In the genomic region with DNA sequence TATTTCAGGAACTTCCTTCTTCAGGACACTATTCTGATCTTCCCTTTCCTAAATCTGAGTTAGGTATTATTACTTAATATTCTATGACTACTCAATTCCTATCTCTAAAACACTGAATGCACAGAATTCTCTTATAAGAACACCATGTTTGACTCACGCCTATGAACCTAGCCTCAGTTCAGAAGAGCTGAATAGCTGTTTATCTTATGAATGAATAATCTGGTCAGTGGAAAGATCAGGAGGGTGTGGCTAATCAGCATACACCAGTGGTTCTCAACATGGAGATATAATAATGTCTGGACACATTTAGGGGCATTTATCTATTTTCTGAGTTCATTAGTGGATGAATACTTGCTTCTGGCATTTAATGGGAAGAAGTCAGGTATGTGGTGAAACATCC, we compare ENCODE assay signal across 26 cellular contexts. TPM values are rescaled to one million over a fixed set of nuclear protein-coding genes. Genes with fewer than 3 reads are reported as not detected.
DNase-seq lines count a peak whose midpoint lies in the region; ATAC-seq, FAIRE-seq and TF ChIP-seq lines count a peak whose summit lies in the region.
"Had no signal": no experiment of that assay in that cellular context is flagged by ENCODE, and none has a peak within 500 bp of the region (broad histone marks: within the 10 kb centered on the region; RNA-seq: fewer than 3 reads in every experiment).

No MANE protein-coding gene starts in this region.

- peak overlapping the region; percentile 41 for H3K27ac ChIP-seq in RWPE2 (ENCODE audit: poor library complexity, severe bottlenecking)
- H3K27ac ChIP-seq: BLaER1 treated with 17β-estradiol and CSF1 and Interleukin-3, amounts not matched to agents 10 nM and 100 nM had no signal

- no peaks in the 10 kb centered on the region for H3K27me3 Mint-ChIP-seq in osteocyte (ENCODE audit: unreplicated experiment)
- H3K27me3 Mint-ChIP-seq: B cell; CD8-positive, alpha-beta memory T cell; IgD-negative memory B cell had no signal

- no peaks in the 10 kb centered on the region for H3K9me3 Mint-ChIP-seq in osteocyte (ENCODE audit: unreplicated experiment)
- H3K9me3 Mint-ChIP-seq: GM23338 had no signal

- FAIRE-seq in bronchial epithelial cell (lab: Jason Lieb, UNC) = no peak
- FAIRE-seq: GM12892, GM18507, H54, HepG2 had no signal

- H3K36me3 ChIP-seq in RWPE2 (ENCODE audit: low read depth) = no peaks in the 10 kb centered on the region
- no peaks in the 10 kb centered on the region for H3K36me3 ChIP-seq in bronchial epithelial cell (ENCODE audit: control insufficient read depth, insufficient read depth, low read length)
- H3K36me3 ChIP-seq: BLaER1 treated with 17β-estradiol and CSF1 and Interleukin-3, amounts not matched to agents 10 nM and 100 nM had no signal

- H3K4me3 Mint-ChIP-seq in osteocyte (ENCODE audit: unreplicated experiment) = no peak overlapping the region
- H3K4me3 Mint-ChIP-seq: B cell; CD8-positive, alpha-beta memory T cell; GM23338; HFFc6; IgD-negative memory B cell had no signal

- peaks cover 27% of the 10 kb centered on the region for H3K36me3 Mint-ChIP-seq in osteocyte (ENCODE audit: unreplicated experiment)
- H3K36me3 Mint-ChIP-seq: CD8-positive, alpha-beta memory T cell; IgD-negative memory B cell had no signal

- H3K27me3 ChIP-seq in RWPE2 (ENCODE audit: insufficient read depth, poor library complexity, severe bottlenecking) = no peaks in the 10 kb centered on the region
- no peaks in the 10 kb centered on the region for H3K27me3 ChIP-seq in bronchial epithelial cell (ENCODE audit: control insufficient read depth, insufficient read depth, low read length)
- H3K27me3 ChIP-seq: BLaER1 treated with 17β-estradiol and CSF1 and Interleukin-3, amounts not matched to agents 10 nM and 100 nM had no signal

- ATAC-seq in RWPE2 (ENCODE audit: low read depth) (peak; percentile 46; the same call in 2 of the 3 replicates), HG03025 (IDR thresholded peaks at IDR 0.05; ENCODE audit: low FRiP score, unreplicated experiment) (no peak), Right ventricle myocardium inferior (no peak)
- ATAC-seq: GM23338, HCT116, HepG2 had no signal

- H3K27ac Mint-ChIP-seq in osteocyte (ENCODE audit: unreplicated experiment) = peak overlapping the region; percentile 23
- H3K27ac Mint-ChIP-seq: B cell; CD8-positive, alpha-beta memory T cell; GM23338; HFFc6; IgD-negative memory B cell had no signal

- DNase-seq in ELR (ENCODE audit: low read depth) (peak; percentile 43), RWPE2 (ENCODE audit: low spot score) (no peak), bronchial epithelial cell (ENCODE audit: low read depth) (peak; percentile 23), osteocyte (ENCODE audit: extremely low spot score, unreplicated experiment) (no peak), NCI-H2171 (lab: John Stamatoyannopoulos, UW) (no peak), Right ventricle myocardium inferior (ENCODE audit: missing footprints) (no peak), NCI-H446 (lab: John Stamatoyannopoulos, UW) (no peak)
- DNase-seq: 8988T; CD8-positive, alpha-beta memory T cell; COR-L47; DMS 273 treated with DMSO at 0.1 percent for 48 hours; DMS53; DND-41; EL; GDM1; HFFc6 had no signal

- no peak for TF ChIP-seq CTCF in RWPE2 (IDR thresholded peaks at IDR 0.05; ENCODE audit: poor library complexity, severe bottlenecking)
- no peak for TF ChIP-seq CTCF in bronchial epithelial cell (IDR thresholded peaks at IDR 0.05; ENCODE audit: insufficient read depth, low read length, severe bottlenecking)
- TF ChIP-seq CTCF in osteocyte (IDR thresholded peaks at IDR 0.05) = no peak

- peaks cover 15% of the 10 kb centered on the region for H3K4me1 ChIP-seq in RWPE2 (ENCODE audit: insufficient read depth, poor library complexity, severe bottlenecking)
- H3K4me1 ChIP-seq: BLaER1 treated with 17β-estradiol and CSF1 and Interleukin-3, amounts not matched to agents 10 nM and 100 nM had no signal

- H3K4me3 ChIP-seq in RWPE2 (ENCODE audit: severe bottlenecking) = no peak overlapping the region
- no peak overlapping the region for H3K4me3 ChIP-seq in bronchial epithelial cell (ENCODE audit: low read depth, low read length)
- H3K4me3 ChIP-seq: BLaER1 treated with 17β-estradiol and CSF1 and Interleukin-3, amounts not matched to agents 10 nM and 100 nM; GM23338 had no signal

- H3K9me3 ChIP-seq in RWPE2 (ENCODE audit: severe bottlenecking) = no peaks in the 10 kb centered on the region
- H3K9me3 ChIP-seq: BLaER1 treated with 17β-estradiol and CSF1 and Interleukin-3, amounts not matched to agents 10 nM and 100 nM had no signal

- intact Hi-C loops in Right ventricle myocardium inferior (cut with DNase I) = no loop called here

- H3K4me1 Mint-ChIP-seq in osteocyte (ENCODE audit: unreplicated experiment) = peaks cover 62% of the 10 kb centered on the region
- H3K4me1 Mint-ChIP-seq: B cell; CD8-positive, alpha-beta memory T cell had no signal

RNA-seq across cellular contexts. Expression of a gene that starts 24.2 kb away (rescaled TPM):
- total RNA-seq in bronchial epithelial cell (under 0.01 TPM in 1 of 2 replicates, not detected in the other), osteocyte (137 and 149 TPM in 2 replicates), Right ventricle myocardium inferior (0.11 TPM)
- total RNA-seq: B cell; CD8-positive, alpha-beta memory T cell; HepG2; HFFc6 had no signal

Comparison
In these comparisons a context has a peak if more than half of its experiments do, and no peak if none do; other contexts are left out.
1. DNase-seq: peak in ELR (single experiment) and bronchial epithelial cell (single experiment); none in RWPE2 (single experiment), osteocyte (single experiment), NCI-H2171 (single experiment), Right ventricle myocardium inferior (single experiment) and NCI-H446 (0 of 2).
2. RNA of a gene that starts 24.2 kb away (total RNA-seq): 137 to 149 TPM in osteocyte; 0.11 TPM in Right ventricle myocardium inferior (single experiment) and under 0.01 TPM in bronchial epithelial cell; every median in the first group is over 100 times any median in the second.